1 cellular context compared by ENCODE assay signal in the genomic region with DNA sequence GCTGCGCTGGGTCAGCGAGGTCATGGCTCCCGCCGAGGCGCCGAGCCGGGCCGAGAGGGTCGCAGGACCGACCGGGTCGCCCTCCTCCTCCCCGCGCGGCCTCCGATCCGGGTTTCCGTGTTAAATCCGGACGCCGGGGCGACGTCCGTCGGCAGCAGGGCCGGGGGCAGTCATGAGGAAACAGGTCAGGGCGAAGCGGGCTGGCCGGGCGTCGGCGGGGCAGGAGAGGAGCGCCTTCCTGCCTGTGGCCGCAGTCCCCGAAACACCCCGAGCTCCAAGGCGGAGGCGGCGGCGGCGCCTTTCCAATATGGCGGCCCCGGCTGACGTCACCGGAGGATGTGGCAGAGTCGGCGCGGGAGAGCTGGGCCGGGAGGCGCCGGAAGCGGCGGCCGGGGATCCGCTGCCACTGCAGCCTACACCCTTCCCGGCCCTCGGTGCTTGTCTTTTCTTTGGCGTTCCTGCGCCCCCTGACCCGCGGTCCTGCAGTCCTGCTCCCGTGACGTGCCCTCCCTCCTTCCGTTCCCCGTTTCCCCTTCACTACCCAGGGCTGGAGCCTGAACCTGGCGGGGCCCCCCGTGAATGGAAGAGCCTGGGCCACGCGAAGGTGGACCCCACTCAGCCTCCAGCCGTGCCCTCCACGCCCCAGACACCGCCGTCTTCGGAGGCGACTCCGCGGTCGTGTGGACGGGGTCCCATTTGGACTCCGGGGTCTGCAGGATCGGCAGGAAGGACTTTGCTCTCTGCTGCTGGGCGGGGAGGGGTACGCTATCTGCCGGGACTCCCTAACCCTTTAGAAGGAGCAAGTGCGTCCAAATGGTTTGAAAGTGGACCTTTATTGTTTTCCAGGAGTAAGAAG.
TF ChIP-seq lines count a peak whose summit lies in the region.

A gene (minus strand): TSS at position 309 of the 856 bp plus-strand sequence. CDS start 285 bp downstream, at position 24.

TF ChIP-seq in HEK293, 187 proteins besides CTCF, POLR2A, EP300 and RAD21 (continued from another document and continues in another):
- TF ChIP-seq, protein P1, sequence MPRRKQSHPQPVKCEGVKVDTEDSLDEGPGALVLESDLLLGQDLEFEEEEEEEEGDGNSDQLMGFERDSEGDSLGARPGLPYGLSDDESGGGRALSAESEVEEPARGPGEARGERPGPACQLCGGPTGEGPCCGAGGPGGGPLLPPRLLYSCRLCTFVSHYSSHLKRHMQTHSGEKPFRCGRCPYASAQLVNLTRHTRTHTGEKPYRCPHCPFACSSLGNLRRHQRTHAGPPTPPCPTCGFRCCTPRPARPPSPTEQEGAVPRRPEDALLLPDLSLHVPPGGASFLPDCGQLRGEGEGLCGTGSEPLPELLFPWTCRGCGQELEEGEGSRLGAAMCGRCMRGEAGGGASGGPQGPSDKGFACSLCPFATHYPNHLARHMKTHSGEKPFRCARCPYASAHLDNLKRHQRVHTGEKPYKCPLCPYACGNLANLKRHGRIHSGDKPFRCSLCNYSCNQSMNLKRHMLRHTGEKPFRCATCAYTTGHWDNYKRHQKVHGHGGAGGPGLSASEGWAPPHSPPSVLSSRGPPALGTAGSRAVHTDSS (tag by site-specific recombination; IDR thresholded peaks at IDR 0.05) = no peak
- TF ChIP-seq ZNF792 (tag by site-specific recombination; IDR thresholded peaks at IDR 0.05) = no peak
- peak; percentile 90 for TF ChIP-seq ZNF335 (tag by site-specific recombination; conservative IDR thresholded peaks at IDR 0.05)
- no peak for TF ChIP-seq ZNF223 (tag by site-specific recombination; IDR thresholded peaks at IDR 0.05)
- no peak for TF ChIP-seq ZNF510 (tag by site-specific recombination; IDR thresholded peaks at IDR 0.05; ENCODE audit: insufficient replicate concordance)
- peak; percentile 54; the same call in 1 of the 2 replicates for TF ChIP-seq SP2 (tag by site-specific recombination; IDR thresholded peaks at IDR 0.05)
- TF ChIP-seq ZNF24 (tag by site-specific recombination; IDR thresholded peaks at IDR 0.05) = no peak
- no peak for TF ChIP-seq ZNF585B (tag by site-specific recombination; IDR thresholded peaks at IDR 0.05)
- TF ChIP-seq ZNF596 (tag by site-specific recombination; IDR thresholded peaks at IDR 0.05) = no peak; the same call in 1 of the 2 replicates
- TF ChIP-seq, protein P2, sequence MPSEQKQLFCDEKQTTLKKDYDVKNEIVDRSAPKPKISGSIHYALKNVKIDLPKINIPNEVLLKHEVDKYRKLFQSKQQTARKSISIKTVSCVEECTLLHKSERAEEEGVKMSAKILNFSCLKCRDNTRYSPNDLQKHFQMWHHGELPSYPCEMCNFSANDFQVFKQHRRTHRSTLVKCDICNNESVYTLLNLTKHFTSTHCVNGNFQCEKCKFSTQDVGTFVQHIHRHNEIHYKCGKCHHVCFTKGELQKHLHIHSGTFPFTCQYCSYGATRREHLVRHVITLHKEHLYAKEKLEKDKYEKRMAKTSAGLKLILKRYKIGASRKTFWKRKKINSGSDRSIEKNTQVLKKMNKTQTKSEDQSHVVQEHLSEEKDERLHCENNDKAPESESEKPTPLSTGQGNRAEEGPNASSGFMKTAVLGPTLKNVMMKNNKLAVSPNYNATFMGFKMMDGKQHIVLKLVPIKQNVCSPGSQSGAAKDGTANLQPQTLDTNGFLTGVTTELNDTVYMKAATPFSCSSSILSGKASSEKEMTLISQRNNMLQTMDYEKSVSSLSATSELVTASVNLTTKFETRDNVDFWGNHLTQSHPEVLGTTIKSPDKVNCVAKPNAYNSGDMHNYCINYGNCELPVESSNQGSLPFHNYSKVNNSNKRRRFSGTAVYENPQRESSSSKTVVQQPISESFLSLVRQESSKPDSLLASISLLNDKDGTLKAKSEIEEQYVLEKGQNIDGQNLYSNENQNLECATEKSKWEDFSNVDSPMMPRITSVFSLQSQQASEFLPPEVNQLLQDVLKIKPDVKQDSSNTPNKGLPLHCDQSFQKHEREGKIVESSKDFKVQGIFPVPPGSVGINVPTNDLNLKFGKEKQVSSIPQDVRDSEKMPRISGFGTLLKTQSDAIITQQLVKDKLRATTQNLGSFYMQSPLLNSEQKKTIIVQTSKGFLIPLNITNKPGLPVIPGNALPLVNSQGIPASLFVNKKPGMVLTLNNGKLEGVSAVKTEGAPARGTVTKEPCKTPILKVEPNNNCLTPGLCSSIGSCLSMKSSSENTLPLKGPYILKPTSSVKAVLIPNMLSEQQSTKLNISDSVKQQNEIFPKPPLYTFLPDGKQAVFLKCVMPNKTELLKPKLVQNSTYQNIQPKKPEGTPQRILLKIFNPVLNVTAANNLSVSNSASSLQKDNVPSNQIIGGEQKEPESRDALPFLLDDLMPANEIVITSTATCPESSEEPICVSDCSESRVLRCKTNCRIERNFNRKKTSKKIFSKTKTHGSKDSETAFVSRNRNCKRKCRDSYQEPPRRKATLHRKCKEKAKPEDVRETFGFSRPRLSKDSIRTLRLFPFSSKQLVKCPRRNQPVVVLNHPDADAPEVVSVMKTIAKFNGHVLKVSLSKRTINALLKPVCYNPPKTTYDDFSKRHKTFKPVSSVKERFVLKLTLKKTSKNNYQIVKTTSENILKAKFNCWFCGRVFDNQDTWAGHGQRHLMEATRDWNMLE (tag by site-specific recombination; conservative IDR thresholded peaks at IDR 0.05; ENCODE audit: low read depth) = peak; percentile 35; the same call in 1 of the 2 replicates
- no peak for TF ChIP-seq ZNF157 (tag by site-specific recombination; IDR thresholded peaks at IDR 0.05)
- TF ChIP-seq ZNF426 (tag by site-specific recombination; IDR thresholded peaks at IDR 0.05) = no peak
- peak; percentile 64 for TF ChIP-seq WT1 (tag by site-specific recombination; IDR thresholded peaks at IDR 0.05)
- TF ChIP-seq ZNF707 (tag by site-specific recombination; IDR thresholded peaks at IDR 0.05) = no peak
- TF ChIP-seq EGR2 (tag by site-specific recombination; IDR thresholded peaks at IDR 0.05; ENCODE audit: low read depth) = peak; percentile 78
- TF ChIP-seq ZNF248 (tag by site-specific recombination; IDR thresholded peaks at IDR 0.05) = no peak
- TF ChIP-seq ZNF423 (tag by site-specific recombination; IDR thresholded peaks at IDR 0.05) = peak; percentile 51; the same call in 1 of the 2 replicates
- TF ChIP-seq ZNF501 (tag by site-specific recombination; IDR thresholded peaks at IDR 0.05) = peak; percentile 97
- TF ChIP-seq MEIS1 (CRISPR knock-in tag; IDR thresholded peaks at IDR 0.05; ENCODE audit: borderline replicate concordance) = no peak
- TF ChIP-seq ZNF473 (tag by site-specific recombination; IDR thresholded peaks at IDR 0.05) = no peak
- no peak for TF ChIP-seq ZNF416 (tag by site-specific recombination; IDR thresholded peaks at IDR 0.05)
- TF ChIP-seq, protein P3, sequence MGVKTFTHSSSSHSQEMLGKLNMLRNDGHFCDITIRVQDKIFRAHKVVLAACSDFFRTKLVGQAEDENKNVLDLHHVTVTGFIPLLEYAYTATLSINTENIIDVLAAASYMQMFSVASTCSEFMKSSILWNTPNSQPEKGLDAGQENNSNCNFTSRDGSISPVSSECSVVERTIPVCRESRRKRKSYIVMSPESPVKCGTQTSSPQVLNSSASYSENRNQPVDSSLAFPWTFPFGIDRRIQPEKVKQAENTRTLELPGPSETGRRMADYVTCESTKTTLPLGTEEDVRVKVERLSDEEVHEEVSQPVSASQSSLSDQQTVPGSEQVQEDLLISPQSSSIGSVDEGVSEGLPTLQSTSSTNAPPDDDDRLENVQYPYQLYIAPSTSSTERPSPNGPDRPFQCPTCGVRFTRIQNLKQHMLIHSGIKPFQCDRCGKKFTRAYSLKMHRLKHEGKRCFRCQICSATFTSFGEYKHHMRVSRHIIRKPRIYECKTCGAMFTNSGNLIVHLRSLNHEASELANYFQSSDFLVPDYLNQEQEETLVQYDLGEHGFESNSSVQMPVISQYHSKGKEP (tag by site-specific recombination; IDR thresholded peaks at IDR 0.05) = peak; percentile 63; the same call in 1 of the 2 replicates
- peak; percentile 92 for TF ChIP-seq SP7 (tag by site-specific recombination; IDR thresholded peaks at IDR 0.05)
- TF ChIP-seq, protein P4, sequence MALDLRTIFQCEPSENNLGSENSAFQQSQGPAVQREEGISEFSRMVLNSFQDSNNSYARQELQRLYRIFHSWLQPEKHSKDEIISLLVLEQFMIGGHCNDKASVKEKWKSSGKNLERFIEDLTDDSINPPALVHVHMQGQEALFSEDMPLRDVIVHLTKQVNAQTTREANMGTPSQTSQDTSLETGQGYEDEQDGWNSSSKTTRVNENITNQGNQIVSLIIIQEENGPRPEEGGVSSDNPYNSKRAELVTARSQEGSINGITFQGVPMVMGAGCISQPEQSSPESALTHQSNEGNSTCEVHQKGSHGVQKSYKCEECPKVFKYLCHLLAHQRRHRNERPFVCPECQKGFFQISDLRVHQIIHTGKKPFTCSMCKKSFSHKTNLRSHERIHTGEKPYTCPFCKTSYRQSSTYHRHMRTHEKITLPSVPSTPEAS (tag by site-specific recombination; IDR thresholded peaks at IDR 0.05) = no peak
- TF ChIP-seq ZNF843 (tag by site-specific recombination; IDR thresholded peaks at IDR 0.05) = peak; percentile 67
- TF ChIP-seq, protein P5, sequence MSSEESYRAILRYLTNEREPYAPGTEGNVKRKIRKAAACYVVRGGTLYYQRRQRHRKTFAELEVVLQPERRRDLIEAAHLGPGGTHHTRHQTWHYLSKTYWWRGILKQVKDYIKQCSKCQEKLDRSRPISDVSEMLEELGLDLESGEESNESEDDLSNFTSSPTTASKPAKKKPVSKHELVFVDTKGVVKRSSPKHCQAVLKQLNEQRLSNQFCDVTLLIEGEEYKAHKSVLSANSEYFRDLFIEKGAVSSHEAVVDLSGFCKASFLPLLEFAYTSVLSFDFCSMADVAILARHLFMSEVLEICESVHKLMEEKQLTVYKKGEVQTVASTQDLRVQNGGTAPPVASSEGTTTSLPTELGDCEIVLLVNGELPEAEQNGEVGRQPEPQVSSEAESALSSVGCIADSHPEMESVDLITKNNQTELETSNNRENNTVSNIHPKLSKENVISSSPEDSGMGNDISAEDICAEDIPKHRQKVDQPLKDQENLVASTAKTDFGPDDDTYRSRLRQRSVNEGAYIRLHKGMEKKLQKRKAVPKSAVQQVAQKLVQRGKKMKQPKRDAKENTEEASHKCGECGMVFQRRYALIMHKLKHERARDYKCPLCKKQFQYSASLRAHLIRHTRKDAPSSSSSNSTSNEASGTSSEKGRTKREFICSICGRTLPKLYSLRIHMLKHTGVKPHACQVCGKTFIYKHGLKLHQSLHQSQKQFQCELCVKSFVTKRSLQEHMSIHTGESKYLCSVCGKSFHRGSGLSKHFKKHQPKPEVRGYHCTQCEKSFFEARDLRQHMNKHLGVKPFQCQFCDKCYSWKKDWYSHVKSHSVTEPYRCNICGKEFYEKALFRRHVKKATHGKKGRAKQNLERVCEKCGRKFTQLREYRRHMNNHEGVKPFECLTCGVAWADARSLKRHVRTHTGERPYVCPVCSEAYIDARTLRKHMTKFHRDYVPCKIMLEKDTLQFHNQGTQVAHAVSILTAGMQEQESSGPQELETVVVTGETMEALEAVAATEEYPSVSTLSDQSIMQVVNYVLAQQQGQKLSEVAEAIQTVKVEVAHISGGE (tag by site-specific recombination; conservative IDR thresholded peaks at IDR 0.05; ENCODE audit: low read depth) = peak; percentile 94
- no peak for TF ChIP-seq ZNF701 (tag by site-specific recombination; IDR thresholded peaks at IDR 0.05)
- 0 out of 2 replicates have a peak, but pooled peaks have one; percentile 2 for TF ChIP-seq ZNF677 (tag by site-specific recombination; IDR thresholded peaks at IDR 0.05)
- TF ChIP-seq ZNF791 (tag by site-specific recombination; IDR thresholded peaks at IDR 0.05) = no peak
- no peak for TF ChIP-seq HOXA7 (CRISPR knock-in tag; IDR thresholded peaks at IDR 0.05; ENCODE audit: borderline replicate concordance)
- TF ChIP-seq ZNF626 (tag by site-specific recombination; IDR thresholded peaks at IDR 0.05) = no peak
- peak; percentile 45; the same call in 1 of the 2 replicates for TF ChIP-seq BCL11B (tag by site-specific recombination; IDR thresholded peaks at IDR 0.05; ENCODE audit: low read depth)
- TF ChIP-seq ZNF768 (tag by site-specific recombination; IDR thresholded peaks at IDR 0.05) = no peak
- no peak; the same call in 1 of the 2 replicates for TF ChIP-seq TRIM28 (IDR thresholded peaks at IDR 0.05; ENCODE audit: borderline replicate concordance, low read length)
- TF ChIP-seq, protein P6, sequence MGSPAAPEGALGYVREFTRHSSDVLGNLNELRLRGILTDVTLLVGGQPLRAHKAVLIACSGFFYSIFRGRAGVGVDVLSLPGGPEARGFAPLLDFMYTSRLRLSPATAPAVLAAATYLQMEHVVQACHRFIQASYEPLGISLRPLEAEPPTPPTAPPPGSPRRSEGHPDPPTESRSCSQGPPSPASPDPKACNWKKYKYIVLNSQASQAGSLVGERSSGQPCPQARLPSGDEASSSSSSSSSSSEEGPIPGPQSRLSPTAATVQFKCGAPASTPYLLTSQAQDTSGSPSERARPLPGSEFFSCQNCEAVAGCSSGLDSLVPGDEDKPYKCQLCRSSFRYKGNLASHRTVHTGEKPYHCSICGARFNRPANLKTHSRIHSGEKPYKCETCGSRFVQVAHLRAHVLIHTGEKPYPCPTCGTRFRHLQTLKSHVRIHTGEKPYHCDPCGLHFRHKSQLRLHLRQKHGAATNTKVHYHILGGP (tag by site-specific recombination; IDR thresholded peaks at IDR 0.05) = no peak
- no peak for TF ChIP-seq ZNF747 (tag by site-specific recombination; IDR thresholded peaks at IDR 0.05)
- TF ChIP-seq, protein P7, sequence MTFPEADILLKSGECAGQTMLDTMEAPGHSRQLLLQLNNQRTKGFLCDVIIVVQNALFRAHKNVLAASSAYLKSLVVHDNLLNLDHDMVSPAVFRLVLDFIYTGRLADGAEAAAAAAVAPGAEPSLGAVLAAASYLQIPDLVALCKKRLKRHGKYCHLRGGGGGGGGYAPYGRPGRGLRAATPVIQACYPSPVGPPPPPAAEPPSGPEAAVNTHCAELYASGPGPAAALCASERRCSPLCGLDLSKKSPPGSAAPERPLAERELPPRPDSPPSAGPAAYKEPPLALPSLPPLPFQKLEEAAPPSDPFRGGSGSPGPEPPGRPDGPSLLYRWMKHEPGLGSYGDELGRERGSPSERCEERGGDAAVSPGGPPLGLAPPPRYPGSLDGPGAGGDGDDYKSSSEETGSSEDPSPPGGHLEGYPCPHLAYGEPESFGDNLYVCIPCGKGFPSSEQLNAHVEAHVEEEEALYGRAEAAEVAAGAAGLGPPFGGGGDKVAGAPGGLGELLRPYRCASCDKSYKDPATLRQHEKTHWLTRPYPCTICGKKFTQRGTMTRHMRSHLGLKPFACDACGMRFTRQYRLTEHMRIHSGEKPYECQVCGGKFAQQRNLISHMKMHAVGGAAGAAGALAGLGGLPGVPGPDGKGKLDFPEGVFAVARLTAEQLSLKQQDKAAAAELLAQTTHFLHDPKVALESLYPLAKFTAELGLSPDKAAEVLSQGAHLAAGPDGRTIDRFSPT (tag by site-specific recombination; IDR thresholded peaks at IDR 0.05) = peak; percentile 94
- TF ChIP-seq, protein P8, sequence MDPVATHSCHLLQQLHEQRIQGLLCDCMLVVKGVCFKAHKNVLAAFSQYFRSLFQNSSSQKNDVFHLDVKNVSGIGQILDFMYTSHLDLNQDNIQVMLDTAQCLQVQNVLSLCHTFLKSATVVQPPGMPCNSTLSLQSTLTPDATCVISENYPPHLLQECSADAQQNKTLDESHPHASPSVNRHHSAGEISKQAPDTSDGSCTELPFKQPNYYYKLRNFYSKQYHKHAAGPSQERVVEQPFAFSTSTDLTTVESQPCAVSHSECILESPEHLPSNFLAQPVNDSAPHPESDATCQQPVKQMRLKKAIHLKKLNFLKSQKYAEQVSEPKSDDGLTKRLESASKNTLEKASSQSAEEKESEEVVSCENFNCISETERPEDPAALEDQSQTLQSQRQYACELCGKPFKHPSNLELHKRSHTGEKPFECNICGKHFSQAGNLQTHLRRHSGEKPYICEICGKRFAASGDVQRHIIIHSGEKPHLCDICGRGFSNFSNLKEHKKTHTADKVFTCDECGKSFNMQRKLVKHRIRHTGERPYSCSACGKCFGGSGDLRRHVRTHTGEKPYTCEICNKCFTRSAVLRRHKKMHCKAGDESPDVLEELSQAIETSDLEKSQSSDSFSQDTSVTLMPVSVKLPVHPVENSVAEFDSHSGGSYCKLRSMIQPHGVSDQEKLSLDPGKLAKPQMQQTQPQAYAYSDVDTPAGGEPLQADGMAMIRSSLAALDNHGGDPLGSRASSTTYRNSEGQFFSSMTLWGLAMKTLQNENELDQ (tag by site-specific recombination; IDR thresholded peaks at IDR 0.05; ENCODE audit: low read depth) = no peak
